16 cellular contexts compared by ENCODE assay signal in the genomic region with DNA sequence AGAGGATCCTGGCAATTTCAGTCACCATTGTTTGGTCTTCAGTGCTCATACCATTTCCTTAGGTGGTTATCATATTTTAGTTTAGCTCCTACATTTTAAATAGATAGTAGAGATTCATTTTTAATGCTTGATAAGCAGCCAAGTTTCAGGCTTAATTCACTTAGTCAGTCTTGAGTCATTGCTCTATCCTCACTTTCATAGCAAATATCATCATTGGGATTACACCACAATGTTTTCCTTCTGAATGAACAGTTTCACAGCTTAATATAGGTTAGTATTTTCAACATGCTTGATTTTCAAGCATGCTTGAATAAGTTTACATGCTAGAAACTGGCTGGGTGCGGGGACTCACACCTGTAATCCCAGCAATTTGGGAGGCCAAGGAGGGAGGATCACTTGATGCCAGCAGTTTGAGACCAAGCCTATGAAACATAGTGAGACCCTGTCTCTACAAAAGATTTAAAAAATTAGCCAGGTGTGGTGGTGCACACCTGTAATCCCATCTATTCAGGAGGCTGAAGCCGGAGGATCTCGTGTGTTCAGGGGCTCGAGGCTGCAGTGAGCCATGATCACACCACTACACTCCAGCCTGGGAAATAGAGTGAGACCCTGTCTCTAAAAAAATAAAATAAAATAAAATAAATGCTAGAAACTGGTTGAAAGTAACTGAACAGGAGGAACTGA.
DNase-seq lines count a peak whose midpoint lies in the region; ATAC-seq and TF ChIP-seq lines count a peak whose summit lies in the region.
"Had no signal": no experiment of that assay in that cellular context is flagged by ENCODE, and none has a peak within 500 bp of the region (broad histone marks: within the 10 kb centered on the region; RNA-seq: fewer than 3 reads in every experiment).

No MANE protein-coding gene starts in this region.

- H3K36me3 Mint-ChIP-seq in CD4-positive, alpha-beta T cell (ENCODE audit: low read depth) = no peaks in the 10 kb centered on the region

- H3K9me3 ChIP-seq in CD4-positive, alpha-beta T cell (ENCODE audit: control insufficient read depth, low read length) = no peaks in the 10 kb centered on the region
- H3K9me3 ChIP-seq: ascending aorta, BE2C, esophagus muscularis mucosa had no signal

- H3K27ac ChIP-seq in VCaP = peak overlapping the region; percentile 63
- no peak overlapping the region for H3K27ac ChIP-seq in CD4-positive, alpha-beta T cell (ENCODE audit: low read depth, low read length)
- H3K27ac ChIP-seq: ascending aorta, esophagus muscularis mucosa had no signal

- intact Hi-C loops in CD4-positive, alpha-beta T cell (cut with DNase I, micrococcal nuclease) = no loop called here

- CTCF ChIA-PET in CD4-positive, alpha-beta T cell (lab: Charles Lee) = no interaction called here

- H3K4me3 ChIP-seq in fibroblast of pulmonary artery (replicated peaks; ENCODE audit: low read depth, low read length) = no peak overlapping the region
- H3K4me3 ChIP-seq in skeletal muscle cell (ENCODE audit: low read depth, low read length) = no peak overlapping the region
- H3K4me3 ChIP-seq: ascending aorta, esophagus muscularis mucosa had no signal

- H3K27me3 Mint-ChIP-seq in CD4-positive, alpha-beta T cell = no peaks in the 10 kb centered on the region

- no peak overlapping the region for H3K4me3 Mint-ChIP-seq in CD4-positive, alpha-beta T cell

- H3K4me1 Mint-ChIP-seq in CD4-positive, alpha-beta T cell (ENCODE audit: low read depth) = no peaks in the 10 kb centered on the region

- H3K27me3 ChIP-seq in CD4-positive, alpha-beta T cell (ENCODE audit: control insufficient read depth, insufficient read depth, low read length) = no peaks in the 10 kb centered on the region
- H3K27me3 ChIP-seq: ascending aorta, BE2C, esophagus muscularis mucosa had no signal

- H3K27ac Mint-ChIP-seq in CD4-positive, alpha-beta T cell = no peak overlapping the region

- no peaks in the 10 kb centered on the region for H3K9me3 Mint-ChIP-seq in CD4-positive, alpha-beta T cell

- no peak for ATAC-seq in CD4-positive, alpha-beta T cell (ENCODE audit: poor library complexity)
- ATAC-seq in GM19035 (IDR thresholded peaks at IDR 0.05; ENCODE audit: unreplicated experiment) = no peak

- POLR2A ChIA-PET in CD4-positive, alpha-beta T cell (lab: Charles Lee) = interaction anchor here (0.6 kb wide), 1 partner anchor 108 kb away, joined by 3 read pairs; no protein-coding TSS in a partner anchor

- DNase-seq in HPDE6-E6E7 (ENCODE audit: extremely low spot score) (peak; percentile 63), fibroblast of pulmonary artery (ENCODE audit: low read depth) (peak; percentile 25), skeletal muscle cell (ENCODE audit: low read depth) (peak; percentile 3), GDM1 (lab: John Stamatoyannopoulos, UW) (no peak)
- no peak for DNase-seq in CD4-positive, alpha-beta T cell
- DNase-seq: activated naive CD4-positive, alpha-beta T cell; BE2C; GOT3; NCI-H1048; NCI-H526 treated with DMSO at 0.1 percent for 48 hours; occipital lobe; stimulated activated CD4-positive, alpha-beta T cell treated with anti-CD3 and anti-CD28 coated beads, Interleukin-2, amount 100 ng/mL, for 48 hours had no signal

- TF ChIP-seq CTCF in VCaP (conservative IDR thresholded peaks at IDR 0.05) = no peak
- no peak for TF ChIP-seq CTCF in fibroblast of pulmonary artery (IDR thresholded peaks at IDR 0.05; ENCODE audit: low read length, missing control alignments)
- no peak for TF ChIP-seq CTCF in CD4-positive, alpha-beta T cell (IDR thresholded peaks at IDR 0.05)

Comparison
In these comparisons a context has a peak if more than half of its experiments do, and no peak if none do; other contexts are left out.
1. DNase-seq: peak in HPDE6-E6E7 (single experiment), fibroblast of pulmonary artery (single experiment) and skeletal muscle cell (single experiment); none in CD4-positive, alpha-beta T cell (0 of 10) and GDM1 (single experiment).